10 cellular contexts compared by ENCODE assay signal in the genomic region with DNA sequence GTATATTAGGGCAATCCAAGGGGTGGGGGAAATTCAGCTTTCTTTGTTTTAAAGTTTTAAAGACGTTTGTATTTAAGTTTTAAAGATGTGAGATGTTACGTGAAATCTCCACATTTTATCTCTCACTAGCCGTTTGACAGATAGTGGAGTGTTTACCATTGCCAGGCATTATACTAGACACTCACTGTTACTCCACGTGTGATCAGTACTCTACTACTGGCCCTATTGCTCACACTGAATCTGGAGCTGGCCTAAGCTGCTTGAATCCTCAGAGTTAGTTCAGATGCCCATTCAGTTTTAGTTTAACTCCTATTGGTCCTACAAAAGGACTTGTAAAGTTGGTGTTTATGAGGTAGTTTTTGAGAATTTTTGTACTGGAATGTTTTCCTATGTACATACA. TPM values are rescaled to one million over a fixed set of nuclear protein-coding genes. Genes with fewer than 3 reads are reported as not detected.
"Had no signal": no experiment of that assay in that cellular context is flagged by ENCODE, and none has a peak within 500 bp of the region (broad histone marks: within the 10 kb centered on the region; RNA-seq: fewer than 3 reads in every experiment).

No MANE protein-coding gene starts in this region.

- ATAC-seq: HepG2 had no signal

- H3K27ac ChIP-seq: HL-60, KMS-11 had no signal

- H3K4me2 ChIP-seq: KMS-11 had no signal

- DNase-seq: IMR-90, KBM-7, KG1 had no signal

- FAIRE-seq: HepG2, HTR-8/SVneo had no signal

- H3K9ac ChIP-seq: KMS-11 had no signal

RNA-seq across cellular contexts. Expression of a gene that starts 4.5 kb away (rescaled TPM):
- total RNA-seq: HepG2, HT-29, HT1080, IMR-90 had no signal
- polyA plus RNA-seq: HepG2, IgD-negative memory B cell, IMR-90 had no signal
